Comparison of ENCODE assay signal across 8 cellular contexts in the genomic region with DNA sequence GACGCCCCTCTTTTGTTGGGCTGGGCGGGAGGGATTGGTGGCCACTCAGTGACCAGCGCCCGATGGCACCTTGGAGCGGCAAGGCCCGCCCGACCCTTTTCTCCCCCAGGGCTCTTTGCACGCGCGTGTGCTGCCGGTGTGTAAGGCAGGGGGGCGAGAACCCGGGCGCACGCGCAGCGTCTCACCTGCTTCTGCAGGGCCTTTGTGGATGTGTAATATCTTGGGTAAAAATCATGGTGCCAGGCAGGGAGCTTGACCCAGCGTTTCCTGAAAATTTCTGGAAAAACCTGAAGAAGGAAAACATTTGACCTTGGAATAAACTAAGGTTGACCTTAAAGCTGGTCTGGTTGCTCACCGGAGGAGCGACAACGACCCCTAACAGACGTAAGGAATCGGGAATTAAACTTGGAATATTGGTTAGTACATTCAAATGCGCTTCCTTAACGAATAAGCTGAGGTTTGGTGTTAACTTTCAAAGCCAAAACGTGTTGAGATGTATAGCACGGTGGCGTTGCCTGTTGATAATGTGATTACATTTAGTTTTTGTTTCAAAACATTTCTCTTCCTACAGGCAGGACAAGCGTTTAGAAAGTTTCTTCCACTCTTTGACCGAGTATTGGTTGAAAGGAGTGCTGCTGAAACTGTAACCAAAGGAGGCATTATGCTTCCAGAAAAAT. TPM values are rescaled to one million over a fixed set of nuclear protein-coding genes. Genes with fewer than 3 reads are reported as not detected.
DNase-seq lines count a peak whose midpoint lies in the region; ATAC-seq and TF ChIP-seq lines count a peak whose summit lies in the region.

No MANE protein-coding gene starts in this region.

- no peaks in the 10 kb centered on the region for H3K9me3 Mint-ChIP-seq in activated T-helper 2 cell treated with anti-CD3 and anti-CD28 coated beads, Interferon-gamma antibody, Interleukin-2, Interleukin-4, amounts not matched to agents 10 μg/mL and 5 μg/mL and 100 μg/mL, durations not matched to agents 14 hours and 24 hours and 36 hours

- H3K9me3 ChIP-seq in left ventricle myocardium inferior (replicated peaks) = no peaks in the 10 kb centered on the region
- no peaks in the 10 kb centered on the region for H3K9me3 ChIP-seq in gastrocnemius medialis

- TF ChIP-seq POLR2A in gastrocnemius medialis (IDR thresholded peaks at IDR 0.05) = no peak

- H3K27me3 Mint-ChIP-seq in activated T-helper 2 cell treated with anti-CD3 and anti-CD28 coated beads, Interferon-gamma antibody, Interleukin-2, Interleukin-4, amounts not matched to agents 10 μg/mL and 5 μg/mL and 100 μg/mL, durations not matched to agents 14 hours and 24 hours and 36 hours (ENCODE audit: low read depth) = no peaks in the 10 kb centered on the region

- peaks cover 68% of the 10 kb centered on the region for H3K4me1 ChIP-seq in left ventricle myocardium inferior
- H3K4me1 ChIP-seq in gastrocnemius medialis = peaks cover 38 to 42% of the 10 kb centered on the region in 2 donors

- peak; percentile 17 for DNase-seq in Ammon's horn (ENCODE audit: low spot score)
- DNase-seq in activated T-helper 2 cell treated with anti-CD3 and anti-CD28 coated beads, Interferon-gamma antibody, Interleukin-2, Interleukin-4, amounts not matched to agents 10 μg/mL and 5 μg/mL and 100 μg/mL, durations not matched to agents 14 hours and 24 hours and 36 hours (ENCODE audit: low spot score) = no peak
- no peak for DNase-seq in left ventricle myocardium inferior
- DNase-seq in gastrocnemius medialis = peak in 1 of 2 donors; percentile 17
- no peak for DNase-seq in NCI-H226
- DNase-seq in AG08396 (ENCODE audit: low spot score) = no peak

- peaks cover 88% of the 10 kb centered on the region for H3K36me3 Mint-ChIP-seq in activated T-helper 2 cell treated with anti-CD3 and anti-CD28 coated beads, Interferon-gamma antibody, Interleukin-2, Interleukin-4, amounts not matched to agents 10 μg/mL and 5 μg/mL and 100 μg/mL, durations not matched to agents 14 hours and 24 hours and 36 hours (ENCODE audit: low read depth)

- intact Hi-C loops in activated T-helper 2 cell treated with anti-CD3 and anti-CD28 coated beads, Interferon-gamma antibody, Interleukin-2, Interleukin-4, amounts not matched to agents 10 μg/mL and 5 μg/mL and 100 μg/mL, durations not matched to agents 14 hours and 24 hours and 36 hours (cut with micrococcal nuclease) = loop anchor here (1.0 kb wide), 3 partner anchors 15 to 205 kb away; a partner anchor contains a TSS
- intact Hi-C loops in left ventricle myocardium inferior (cut with micrococcal nuclease) = no loop called here
- intact Hi-C loops in gastrocnemius medialis (cut with DNase I; ENCODE audit: low total_unique reads) = loop anchor here (1.0 kb wide), 3 partner anchors 15 to 205 kb away; a partner anchor contains a TSS

- peak overlapping the region; percentile 94 for H3K4me3 Mint-ChIP-seq in activated T-helper 2 cell treated with anti-CD3 and anti-CD28 coated beads, Interferon-gamma antibody, Interleukin-2, Interleukin-4, amounts not matched to agents 10 μg/mL and 5 μg/mL and 100 μg/mL, durations not matched to agents 14 hours and 24 hours and 36 hours (ENCODE audit: low read depth)

- H3K36me3 ChIP-seq in left ventricle myocardium inferior (peaks cover 60% of the 10 kb centered on the region), gastrocnemius medialis (peaks cover 0 to 47% of the 10 kb centered on the region in 2 donors)

- H3K4me1 Mint-ChIP-seq in activated T-helper 2 cell treated with anti-CD3 and anti-CD28 coated beads, Interferon-gamma antibody, Interleukin-2, Interleukin-4, amounts not matched to agents 10 μg/mL and 5 μg/mL and 100 μg/mL, durations not matched to agents 14 hours and 24 hours and 36 hours (ENCODE audit: low read depth) = peaks cover 39% of the 10 kb centered on the region

- peak overlapping the region; percentile 97 for H3K27ac Mint-ChIP-seq in activated T-helper 2 cell treated with anti-CD3 and anti-CD28 coated beads, Interferon-gamma antibody, Interleukin-2, Interleukin-4, amounts not matched to agents 10 μg/mL and 5 μg/mL and 100 μg/mL, durations not matched to agents 14 hours and 24 hours and 36 hours

- H3K27ac ChIP-seq in left ventricle myocardium inferior (replicated peaks) = peak overlapping the region; percentile 92
- H3K27ac ChIP-seq in gastrocnemius medialis = peak overlapping the region; percentile 96 to 98 (median 97)

- TF ChIP-seq CTCF in left ventricle myocardium inferior (IDR thresholded peaks at IDR 0.05; ENCODE audit: borderline replicate concordance) (no peak), gastrocnemius medialis (IDR thresholded peaks at IDR 0.05 in 4 of 5, conservative IDR thresholded peaks at IDR 0.05 in 1 of 5) (no peak)

- ATAC-seq in GM18907 (IDR thresholded peaks at IDR 0.05; ENCODE audit: unreplicated experiment) (peak; percentile 9), HG03175 (IDR thresholded peaks at IDR 0.05; ENCODE audit: unreplicated experiment) (peak; percentile 7), gastrocnemius medialis (peak; percentile 13 to 26)

- in situ Hi-C loops in gastrocnemius medialis (cut with MboI; ENCODE audit: low sequenced_read_pairs in 4 of 4) = loop anchor here in 1 of 4 donors (10.0 kb wide), 1 partner anchor 46 kb away; a partner anchor contains a TSS

- H3K4me3 ChIP-seq in left ventricle myocardium inferior (peak overlapping the region; percentile 91), gastrocnemius medialis (peak overlapping the region; percentile 81 to 89 (median 84))

- no peaks in the 10 kb centered on the region for H3K27me3 ChIP-seq in left ventricle myocardium inferior (ENCODE audit: low read depth)
- no peaks in the 10 kb centered on the region for H3K27me3 ChIP-seq in gastrocnemius medialis

RNA-seq across cellular contexts. Expression of a gene that starts 0.5 kb away (rescaled TPM):
- 301 and 309 TPM in 2 replicates for total RNA-seq in activated T-helper 2 cell treated with anti-CD3 and anti-CD28 coated beads, Interferon-gamma antibody, Interleukin-2, Interleukin-4, amounts not matched to agents 10 μg/mL and 5 μg/mL and 100 μg/mL, durations not matched to agents 14 hours and 24 hours and 36 hours
- total RNA-seq in left ventricle myocardium inferior (120 TPM), gastrocnemius medialis (100 to 1,000 TPM in 1 of 4 donors, 10 to 100 TPM in 3; 43.2 to 122 (median 88.0) TPM)

RNA-seq across cellular contexts. Expression of a gene that starts 1.0 kb away (rescaled TPM):
- 749 and 761 TPM in 2 replicates for total RNA-seq in activated T-helper 2 cell treated with anti-CD3 and anti-CD28 coated beads, Interferon-gamma antibody, Interleukin-2, Interleukin-4, amounts not matched to agents 10 μg/mL and 5 μg/mL and 100 μg/mL, durations not matched to agents 14 hours and 24 hours and 36 hours
- total RNA-seq in left ventricle myocardium inferior = 143 TPM
- 100 to 1,000 TPM in 1 of 4 donors, 10 to 100 TPM in 3; 82.0 to 104 (median 88.2) TPM for total RNA-seq in gastrocnemius medialis

RNA-seq across cellular contexts. Expression of a gene that starts 15.2 kb away (rescaled TPM):
- 18.1 and 19.5 TPM in 2 replicates for total RNA-seq in activated T-helper 2 cell treated with anti-CD3 and anti-CD28 coated beads, Interferon-gamma antibody, Interleukin-2, Interleukin-4, amounts not matched to agents 10 μg/mL and 5 μg/mL and 100 μg/mL, durations not matched to agents 14 hours and 24 hours and 36 hours
- total RNA-seq in left ventricle myocardium inferior (35.7 TPM), gastrocnemius medialis (10 to 100 TPM; 29.3 to 41.3 (median 38.2) TPM)

RNA-seq across cellular contexts. Expression of a gene that starts 47.3 kb away (rescaled TPM):
- 19.9 and 20.8 TPM in 2 replicates for total RNA-seq in activated T-helper 2 cell treated with anti-CD3 and anti-CD28 coated beads, Interferon-gamma antibody, Interleukin-2, Interleukin-4, amounts not matched to agents 10 μg/mL and 5 μg/mL and 100 μg/mL, durations not matched to agents 14 hours and 24 hours and 36 hours
- total RNA-seq in left ventricle myocardium inferior (28.2 TPM), gastrocnemius medialis (10 to 100 TPM in 2 of 4 donors, 1 to 10 TPM in 2; 7.4 to 21.5 (median 13.7) TPM)
